1 cellular context compared by ENCODE assay signal in the genomic region with DNA sequence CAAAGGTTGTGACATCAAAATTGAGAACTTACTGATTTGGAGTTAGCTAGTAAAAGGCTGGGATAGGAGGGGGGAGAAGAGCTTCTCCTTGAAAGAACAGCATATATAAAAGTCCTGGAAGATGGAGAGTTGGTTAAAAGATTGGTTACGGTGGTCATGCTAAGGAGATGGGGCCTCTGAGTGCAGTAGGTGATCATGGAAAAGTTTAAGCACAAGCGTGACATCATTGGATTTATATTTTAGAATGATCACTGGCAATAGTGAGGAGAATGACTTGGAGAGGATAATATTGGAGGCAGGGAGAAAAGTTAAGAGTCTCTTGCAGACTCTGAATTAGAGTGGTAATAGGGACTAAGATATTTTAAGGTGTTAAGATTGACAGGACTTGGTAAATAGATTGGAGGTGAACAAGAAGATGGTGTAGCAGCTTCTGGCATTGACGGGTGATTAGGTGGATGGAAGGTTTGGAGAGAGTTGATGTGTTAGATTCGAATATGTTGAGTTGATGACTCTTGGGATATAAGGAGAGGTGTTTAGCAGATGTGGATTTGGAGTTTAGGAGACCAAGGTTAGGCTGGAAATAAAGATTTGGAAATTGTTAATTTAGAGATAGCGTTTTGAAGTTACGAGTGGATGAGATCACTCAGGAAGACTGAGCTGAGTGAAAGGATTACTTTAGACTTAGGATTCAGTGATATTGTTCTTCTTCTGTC.
TF ChIP-seq lines count a peak whose summit lies in the region.

No MANE protein-coding gene starts in this region.

TF ChIP-seq in HEK293, 187 proteins besides CTCF, POLR2A, EP300 and RAD21 (continued from another document and continues in another):
- TF ChIP-seq, protein P1, sequence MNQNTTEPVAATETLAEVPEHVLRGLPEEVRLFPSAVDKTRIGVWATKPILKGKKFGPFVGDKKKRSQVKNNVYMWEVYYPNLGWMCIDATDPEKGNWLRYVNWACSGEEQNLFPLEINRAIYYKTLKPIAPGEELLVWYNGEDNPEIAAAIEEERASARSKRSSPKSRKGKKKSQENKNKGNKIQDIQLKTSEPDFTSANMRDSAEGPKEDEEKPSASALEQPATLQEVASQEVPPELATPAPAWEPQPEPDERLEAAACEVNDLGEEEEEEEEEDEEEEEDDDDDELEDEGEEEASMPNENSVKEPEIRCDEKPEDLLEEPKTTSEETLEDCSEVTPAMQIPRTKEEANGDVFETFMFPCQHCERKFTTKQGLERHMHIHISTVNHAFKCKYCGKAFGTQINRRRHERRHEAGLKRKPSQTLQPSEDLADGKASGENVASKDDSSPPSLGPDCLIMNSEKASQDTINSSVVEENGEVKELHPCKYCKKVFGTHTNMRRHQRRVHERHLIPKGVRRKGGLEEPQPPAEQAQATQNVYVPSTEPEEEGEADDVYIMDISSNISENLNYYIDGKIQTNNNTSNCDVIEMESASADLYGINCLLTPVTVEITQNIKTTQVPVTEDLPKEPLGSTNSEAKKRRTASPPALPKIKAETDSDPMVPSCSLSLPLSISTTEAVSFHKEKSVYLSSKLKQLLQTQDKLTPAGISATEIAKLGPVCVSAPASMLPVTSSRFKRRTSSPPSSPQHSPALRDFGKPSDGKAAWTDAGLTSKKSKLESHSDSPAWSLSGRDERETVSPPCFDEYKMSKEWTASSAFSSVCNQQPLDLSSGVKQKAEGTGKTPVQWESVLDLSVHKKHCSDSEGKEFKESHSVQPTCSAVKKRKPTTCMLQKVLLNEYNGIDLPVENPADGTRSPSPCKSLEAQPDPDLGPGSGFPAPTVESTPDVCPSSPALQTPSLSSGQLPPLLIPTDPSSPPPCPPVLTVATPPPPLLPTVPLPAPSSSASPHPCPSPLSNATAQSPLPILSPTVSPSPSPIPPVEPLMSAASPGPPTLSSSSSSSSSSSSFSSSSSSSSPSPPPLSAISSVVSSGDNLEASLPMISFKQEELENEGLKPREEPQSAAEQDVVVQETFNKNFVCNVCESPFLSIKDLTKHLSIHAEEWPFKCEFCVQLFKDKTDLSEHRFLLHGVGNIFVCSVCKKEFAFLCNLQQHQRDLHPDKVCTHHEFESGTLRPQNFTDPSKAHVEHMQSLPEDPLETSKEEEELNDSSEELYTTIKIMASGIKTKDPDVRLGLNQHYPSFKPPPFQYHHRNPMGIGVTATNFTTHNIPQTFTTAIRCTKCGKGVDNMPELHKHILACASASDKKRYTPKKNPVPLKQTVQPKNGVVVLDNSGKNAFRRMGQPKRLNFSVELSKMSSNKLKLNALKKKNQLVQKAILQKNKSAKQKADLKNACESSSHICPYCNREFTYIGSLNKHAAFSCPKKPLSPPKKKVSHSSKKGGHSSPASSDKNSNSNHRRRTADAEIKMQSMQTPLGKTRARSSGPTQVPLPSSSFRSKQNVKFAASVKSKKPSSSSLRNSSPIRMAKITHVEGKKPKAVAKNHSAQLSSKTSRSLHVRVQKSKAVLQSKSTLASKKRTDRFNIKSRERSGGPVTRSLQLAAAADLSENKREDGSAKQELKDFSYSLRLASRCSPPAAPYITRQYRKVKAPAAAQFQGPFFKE (tag by site-specific recombination; IDR thresholded peaks at IDR 0.05; ENCODE audit: borderline replicate concordance) = no peak
- TF ChIP-seq, protein P2, sequence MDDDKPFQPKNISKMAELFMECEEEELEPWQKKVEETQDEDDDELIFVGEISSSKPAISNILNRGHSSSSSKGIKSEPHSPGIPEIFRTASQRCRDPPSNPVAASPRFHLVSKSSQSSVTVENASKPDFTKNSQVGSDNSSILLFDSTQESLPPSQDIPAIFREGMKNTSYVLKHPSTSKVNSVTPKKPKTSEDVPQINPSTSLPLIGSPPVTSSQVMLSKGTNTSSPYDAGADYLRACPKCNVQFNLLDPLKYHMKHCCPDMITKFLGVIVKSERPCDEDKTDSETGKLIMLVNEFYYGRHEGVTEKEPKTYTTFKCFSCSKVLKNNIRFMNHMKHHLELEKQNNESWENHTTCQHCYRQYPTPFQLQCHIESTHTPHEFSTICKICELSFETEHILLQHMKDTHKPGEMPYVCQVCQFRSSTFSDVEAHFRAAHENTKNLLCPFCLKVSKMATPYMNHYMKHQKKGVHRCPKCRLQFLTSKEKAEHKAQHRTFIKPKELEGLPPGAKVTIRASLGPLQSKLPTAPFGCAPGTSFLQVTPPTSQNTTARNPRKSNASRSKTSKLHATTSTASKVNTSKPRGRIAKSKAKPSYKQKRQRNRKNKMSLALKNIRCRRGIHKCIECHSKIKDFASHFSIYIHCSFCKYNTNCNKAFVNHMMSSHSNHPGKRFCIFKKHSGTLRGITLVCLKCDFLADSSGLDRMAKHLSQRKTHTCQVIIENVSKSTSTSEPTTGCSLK (tag by site-specific recombination; IDR thresholded peaks at IDR 0.05) = no peak
- TF ChIP-seq ZFP69B (tag by site-specific recombination; IDR thresholded peaks at IDR 0.05) = 0 out of 2 replicates have a peak, but pooled peaks have one; percentile 45
- TF ChIP-seq ZNF184 (tag by site-specific recombination; IDR thresholded peaks at IDR 0.05) = no peak
- no peak for TF ChIP-seq GLI4 (tag by site-specific recombination; IDR thresholded peaks at IDR 0.05)
- no peak for TF ChIP-seq ZFHX2 (tag by site-specific recombination; conservative IDR thresholded peaks at IDR 0.05)
- TF ChIP-seq ZNF423 (tag by site-specific recombination; IDR thresholded peaks at IDR 0.05) = no peak
- no peak for TF ChIP-seq REPIN1 (tag by site-specific recombination; IDR thresholded peaks at IDR 0.05; ENCODE audit: low read depth)
- no peak for TF ChIP-seq PATZ1 (tag by site-specific recombination; IDR thresholded peaks at IDR 0.05)
- no peak for TF ChIP-seq ZNF174 (tag by site-specific recombination; IDR thresholded peaks at IDR 0.05)
- TF ChIP-seq ZNF211 (tag by site-specific recombination; IDR thresholded peaks at IDR 0.05; ENCODE audit: low read depth) = no peak
- TF ChIP-seq ZNF169 (tag by site-specific recombination; IDR thresholded peaks at IDR 0.05) = no peak
- TF ChIP-seq ZBTB8A (tag by site-specific recombination; IDR thresholded peaks at IDR 0.05) = no peak
- TF ChIP-seq ZNF266 (tag by site-specific recombination; IDR thresholded peaks at IDR 0.05; ENCODE audit: low read depth) = no peak
- no peak for TF ChIP-seq ZNF37A (tag by site-specific recombination; IDR thresholded peaks at IDR 0.05)
- TF ChIP-seq ZNF785 (tag by site-specific recombination; IDR thresholded peaks at IDR 0.05) = no peak
- TF ChIP-seq ZEB2 (tag by site-specific recombination; IDR thresholded peaks at IDR 0.05) = 0 out of 2 replicates have a peak, but pooled peaks have one; percentile 53
- no peak for TF ChIP-seq TRIM28 (IDR thresholded peaks at IDR 0.05; ENCODE audit: borderline replicate concordance, low read length)
- TF ChIP-seq ZNF2 (tag by site-specific recombination; IDR thresholded peaks at IDR 0.05) = 0 out of 2 replicates have a peak, but pooled peaks have one; percentile 24
- TF ChIP-seq ZNF529 (tag by site-specific recombination; IDR thresholded peaks at IDR 0.05; ENCODE audit: insufficient replicate concordance) = no peak
- TF ChIP-seq, protein P3, sequence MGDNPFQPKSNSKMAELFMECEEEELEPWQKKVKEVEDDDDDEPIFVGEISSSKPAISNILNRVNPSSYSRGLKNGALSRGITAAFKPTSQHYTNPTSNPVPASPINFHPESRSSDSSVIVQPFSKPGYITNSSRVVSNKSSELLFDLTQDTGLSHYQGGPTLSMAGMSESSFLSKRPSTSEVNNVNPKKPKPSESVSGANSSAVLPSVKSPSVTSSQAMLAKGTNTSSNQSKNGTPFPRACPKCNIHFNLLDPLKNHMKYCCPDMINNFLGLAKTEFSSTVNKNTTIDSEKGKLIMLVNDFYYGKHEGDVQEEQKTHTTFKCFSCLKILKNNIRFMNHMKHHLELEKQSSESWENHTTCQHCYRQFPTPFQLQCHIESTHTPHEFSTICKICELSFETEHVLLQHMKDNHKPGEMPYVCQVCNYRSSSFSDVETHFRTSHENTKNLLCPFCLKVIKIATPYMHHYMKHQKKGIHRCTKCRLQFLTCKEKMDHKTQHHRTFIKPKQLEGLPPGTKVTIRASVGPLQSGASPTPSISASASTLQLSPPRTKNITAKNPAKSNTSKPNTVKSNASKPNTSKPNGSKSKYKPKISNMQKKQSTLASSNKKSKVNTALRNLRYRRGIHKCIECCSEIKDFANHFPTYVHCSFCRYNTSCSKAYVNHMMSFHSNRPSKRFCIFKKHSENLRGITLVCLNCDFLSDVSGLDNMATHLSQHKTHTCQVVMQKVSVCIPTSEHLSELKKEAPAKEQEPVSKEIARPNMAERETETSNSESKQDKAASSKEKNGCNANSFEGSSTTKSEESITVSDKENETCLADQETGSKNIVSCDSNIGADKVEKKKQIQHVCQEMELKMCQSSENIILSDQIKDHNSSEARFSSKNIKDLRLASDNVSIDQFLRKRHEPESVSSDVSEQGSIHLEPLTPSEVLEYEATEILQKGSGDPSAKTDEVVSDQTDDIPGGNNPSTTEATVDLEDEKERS (tag by site-specific recombination; IDR thresholded peaks at IDR 0.05) = no peak
- TF ChIP-seq ZNF629 (tag by site-specific recombination; IDR thresholded peaks at IDR 0.05) = peak; percentile 56
- TF ChIP-seq ZNF354C (tag by site-specific recombination; IDR thresholded peaks at IDR 0.05; ENCODE audit: borderline replicate concordance, low read depth) = no peak
- TF ChIP-seq ZNF202 (tag by site-specific recombination; IDR thresholded peaks at IDR 0.05; ENCODE audit: borderline replicate concordance) = no peak
- TF ChIP-seq, protein P4, sequence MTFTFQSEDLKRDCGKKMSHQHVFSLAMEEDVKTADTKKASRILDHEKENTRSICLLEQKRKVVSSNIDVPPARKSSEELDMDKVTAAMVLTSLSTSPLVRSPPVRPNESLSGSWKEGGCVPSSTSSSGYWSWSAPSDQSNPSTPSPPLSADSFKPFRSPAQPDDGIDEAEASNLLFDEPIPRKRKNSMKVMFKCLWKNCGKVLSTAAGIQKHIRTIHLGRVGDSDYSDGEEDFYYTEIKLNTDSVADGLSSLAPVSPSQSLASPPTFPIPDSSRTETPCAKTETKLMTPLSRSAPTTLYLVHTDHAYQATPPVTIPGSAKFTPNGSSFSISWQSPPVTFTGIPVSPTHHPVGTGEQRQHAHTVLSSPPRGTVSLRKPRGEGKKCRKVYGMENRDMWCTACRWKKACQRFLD (tag by site-specific recombination; IDR thresholded peaks at IDR 0.05) = no peak
- TF ChIP-seq ZNF530 (tag by site-specific recombination; IDR thresholded peaks at IDR 0.05; ENCODE audit: low read depth) = no peak
- no peak for TF ChIP-seq KLF9 (tag by site-specific recombination; IDR thresholded peaks at IDR 0.05; ENCODE audit: low read depth)
- TF ChIP-seq KLF1 (tag by site-specific recombination; IDR thresholded peaks at IDR 0.05) = no peak
- TF ChIP-seq ZNF132 (tag by site-specific recombination; IDR thresholded peaks at IDR 0.05; ENCODE audit: borderline replicate concordance) = no peak
- no peak for TF ChIP-seq ZNF624 (tag by site-specific recombination; IDR thresholded peaks at IDR 0.05)
- TF ChIP-seq ZNF426 (tag by site-specific recombination; IDR thresholded peaks at IDR 0.05) = no peak
- no peak for TF ChIP-seq ZNF175 (tag by site-specific recombination; IDR thresholded peaks at IDR 0.05)
- TF ChIP-seq KLF8 (tag by site-specific recombination; IDR thresholded peaks at IDR 0.05) = 0 out of 2 replicates have a peak, but pooled peaks have one; percentile 15
- TF ChIP-seq ZNF140 (tag by site-specific recombination; IDR thresholded peaks at IDR 0.05) = no peak
- TF ChIP-seq ZFP3 (tag by site-specific recombination; IDR thresholded peaks at IDR 0.05; ENCODE audit: low read depth) = no peak
- peak; percentile 54; the same call in 1 of the 2 replicates for TF ChIP-seq ZNF366 (tag by site-specific recombination; conservative IDR thresholded peaks at IDR 0.05)
- no peak for TF ChIP-seq ZNF146 (tag by site-specific recombination; IDR thresholded peaks at IDR 0.05)
- TF ChIP-seq ZNF660 (tag by site-specific recombination; IDR thresholded peaks at IDR 0.05) = no peak
- no peak for TF ChIP-seq BCL11A (tag by site-specific recombination; IDR thresholded peaks at IDR 0.05; ENCODE audit: low read depth)
- TF ChIP-seq ZNF114 (tag by site-specific recombination; IDR thresholded peaks at IDR 0.05) = no peak
- TF ChIP-seq ZNF112 (tag by site-specific recombination; IDR thresholded peaks at IDR 0.05) = no peak
- no peak for TF ChIP-seq ZNF658 (tag by site-specific recombination; IDR thresholded peaks at IDR 0.05)
- no peak for TF ChIP-seq REST (tag by site-specific recombination; IDR thresholded peaks at IDR 0.05)
